ENCODE assay signal across 8 cellular contexts in genomic region chr1:64823691-64824476, GRCh38.
DNase-seq lines count a peak whose midpoint lies in the region; ATAC-seq and TF ChIP-seq lines count a peak whose summit lies in the region.

No MANE protein-coding gene starts in this region.

- no peaks in the 10 kb centered on the region for H3K9me3 ChIP-seq in hepatocyte (ENCODE audit: low read depth)

- 62% methylated on average over 11 of the region's 11 CpGs for WGBS in hepatocyte (ENCODE audit: low lambda C conversion rate, missing lambda C conversion rate)

- H3K9me2 ChIP-seq in hepatocyte (replicated peaks; ENCODE audit: insufficient read depth), result no peaks in the 10 kb centered on the region

- H3K79me2 ChIP-seq in hepatocyte, result no peaks in the 10 kb centered on the region

- no peak overlapping the region for H3K27ac ChIP-seq in hepatocyte

- no peak overlapping the region for H2AFZ ChIP-seq in hepatocyte

- H4K20me1 ChIP-seq in hepatocyte (ENCODE audit: insufficient read depth, poor library complexity, severe bottlenecking), result no peaks in the 10 kb centered on the region

- no peak for ATAC-seq in HG02759 (IDR thresholded peaks at IDR 0.05; ENCODE audit: unreplicated experiment)

- H3K4me2 ChIP-seq in hepatocyte, result no peak overlapping the region

- H3K4me1 ChIP-seq in hepatocyte (ENCODE audit: insufficient read depth), result peaks cover 3% of the 10 kb centered on the region

- TF ChIP-seq CTCF in GM20000 (IDR thresholded peaks at IDR 0.05; ENCODE audit: extremely low read depth, missing control alignments) (peak; percentile 60), hepatocyte (IDR thresholded peaks at IDR 0.05; ENCODE audit: poor library complexity) (peak; percentile 89)

- DNase-seq in C1 segment of cervical spinal cord (lab: John Stamatoyannopoulos, UW) (peak in 10 of 14 donors; percentile 9 to 86 (median 32)), GM20000 (ENCODE audit: low spot score) (peak; percentile 56), NCI-H1436 (lab: John Stamatoyannopoulos, UW) (peak; percentile 60), T follicular helper cell (ENCODE audit: low read depth) (peak; percentile 47), astrocyte of the hippocampus (ENCODE audit: low read depth, low spot score) (peak; percentile 89), hepatocyte (ENCODE audit: low spot score) (peak; percentile 83), skeletal muscle cell (ENCODE audit: low read depth) (peak; percentile 39)

- no peaks in the 10 kb centered on the region for H3K27me3 ChIP-seq in hepatocyte

- H3K36me3 ChIP-seq in hepatocyte (replicated peaks; ENCODE audit: insufficient read depth, low read depth), result no peaks in the 10 kb centered on the region

- H3K4me3 ChIP-seq in hepatocyte (no peak overlapping the region), skeletal muscle cell (ENCODE audit: low read depth, low read length) (no peak overlapping the region)

Comparison
In these comparisons a context has a peak if more than half of its experiments do, and no peak if none do; other contexts are left out.
1. DNase-seq: peak in every context shown above with its lines; median percentile 89 in astrocyte of the hippocampus; 83 in hepatocyte; 60 in NCI-H1436; 56 in GM20000; 47 in T follicular helper cell; 39 in skeletal muscle cell; 32 in C1 segment of cervical spinal cord.